ENCODE assay signal across 8 cellular contexts in the genomic region with DNA sequence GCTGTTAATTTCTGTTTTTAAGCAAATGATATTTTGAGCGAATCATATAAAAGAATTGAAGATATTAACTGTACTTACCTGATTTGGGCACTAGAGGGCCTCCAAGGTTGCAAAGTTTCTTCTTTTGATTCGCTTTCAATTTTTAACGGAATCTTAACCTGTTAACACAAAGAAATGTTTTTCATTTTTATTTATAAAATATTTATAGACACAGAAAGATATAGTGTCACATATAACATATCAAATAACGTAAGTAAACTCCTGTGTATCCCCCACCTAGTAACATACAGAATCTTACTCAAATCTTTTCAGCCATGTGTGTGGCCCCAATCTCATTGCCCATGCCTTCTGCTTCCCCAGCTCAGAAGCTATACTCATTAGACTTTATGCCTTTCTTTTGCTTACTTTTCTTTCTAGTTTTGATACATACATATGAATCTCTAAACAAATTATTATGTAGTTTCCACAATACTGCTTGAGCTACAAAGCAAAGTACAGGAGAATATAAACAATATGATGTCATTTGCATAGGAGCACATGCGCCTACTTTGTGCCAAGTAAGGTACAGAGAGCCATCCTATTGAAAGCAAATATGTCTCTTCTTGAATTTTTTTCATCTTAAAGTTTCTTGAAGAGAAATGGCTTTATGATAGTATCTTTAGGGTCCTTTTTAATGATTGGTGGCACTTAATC. TPM values are rescaled to one million over a fixed set of nuclear protein-coding genes. Genes with fewer than 3 reads are reported as not detected.
DNase-seq lines count a peak whose midpoint lies in the region; ATAC-seq and TF ChIP-seq lines count a peak whose summit lies in the region.

No MANE protein-coding gene starts in this region.

- H3K4me2 ChIP-seq in neural cell (ENCODE audit: low read length), result no peak overlapping the region

- H3K36me3 ChIP-seq in BJ (ENCODE audit: control insufficient read depth, insufficient read depth, low read length) (no peaks in the 10 kb centered on the region), neural cell (ENCODE audit: insufficient read depth, low read length) (no peaks in the 10 kb centered on the region)

- H3K27ac ChIP-seq in RWPE1 (no peak overlapping the region), neural cell (ENCODE audit: low read length) (no peak overlapping the region)

- no peak for TF ChIP-seq EP300 in neural cell (conservative IDR thresholded peaks at IDR 0.05; ENCODE audit: poor library complexity, severe bottlenecking)

- ATAC-seq in HG03378 (IDR thresholded peaks at IDR 0.05; ENCODE audit: unreplicated experiment) (peak; percentile 38), HG03196 (IDR thresholded peaks at IDR 0.05; ENCODE audit: unreplicated experiment) (no peak), HG03097 (IDR thresholded peaks at IDR 0.05; ENCODE audit: low FRiP score, unreplicated experiment) (no peak)

- DNase-seq in BJ (ENCODE audit: low read depth), result no peak
- peak; percentile 63 for DNase-seq in GM12865 (ENCODE audit: low read depth)
- DNase-seq in RWPE1 (ENCODE audit: low spot score), result no peak
- DNase-seq in dermis microvascular lymphatic vessel endothelial cell (ENCODE audit: low read depth in 2 of 2), result peak; percentile 14 to 32

- TF ChIP-seq RAD21 in neural cell (conservative IDR thresholded peaks at IDR 0.05), result peak; percentile 81

- no peaks in the 10 kb centered on the region for H3K9me3 ChIP-seq in neural cell (ENCODE audit: low read length)

- TF ChIP-seq CTCF in BJ (IDR thresholded peaks at IDR 0.05; ENCODE audit: insufficient read depth, low read depth, low read length) (peak; percentile 66), GM12865 (IDR thresholded peaks at IDR 0.05; ENCODE audit: insufficient read depth, low read depth, low read length, missing control alignments) (peak; percentile 63), RWPE1 (conservative IDR thresholded peaks at IDR 0.05; ENCODE audit: low read depth) (peak; percentile 86), neural cell (IDR thresholded peaks at IDR 0.05; ENCODE audit: poor library complexity, severe bottlenecking) (peak; percentile 79)

- no peaks in the 10 kb centered on the region for H3F3A ChIP-seq in neural cell (ENCODE audit: insufficient read depth, low read length, poor library complexity, severe bottlenecking)

- H3K27me3 ChIP-seq in BJ (ENCODE audit: control insufficient read depth, insufficient read depth, low read length) (no peaks in the 10 kb centered on the region), neural cell (ENCODE audit: insufficient read depth, low read depth, low read length) (no peaks in the 10 kb centered on the region)

- CTCF ChIA-PET in BJ (lab: Yijun Ruan, JAX), result interaction anchor here (0.7 to 2.0 kb wide), 4 partner anchors 10 to 1020 kb away, joined by 3 to 9 read pairs (median 8); no protein-coding TSS in a partner anchor
- CTCF ChIA-PET in RWPE1 (lab: Yijun Ruan, JAX), result interaction anchor here (0.6 to 1.3 kb wide), 5 partner anchors 42 to 1018 kb away, joined by 3 to 6 read pairs (median 4); no protein-coding TSS in a partner anchor

- H3K9ac ChIP-seq in neural cell (ENCODE audit: low read length), result no peak overlapping the region

- H3K4me3 ChIP-seq in BJ (ENCODE audit: low read depth, low read length), result no peak overlapping the region
- peak overlapping the region; percentile 29; the same call in 1 of the 2 replicates for H3K4me3 ChIP-seq in GM12865 (ENCODE audit: low read depth, low read length)
- H3K4me3 ChIP-seq in neural cell (ENCODE audit: low read length), result no peak overlapping the region

- H3K79me2 ChIP-seq in neural cell (replicated peaks; ENCODE audit: insufficient read depth, low read length), result no peaks in the 10 kb centered on the region

- POLR2A ChIA-PET in BJ (lab: Charles Lee) (no interaction called here), RWPE1 (lab: Yijun Ruan, JAX; ENCODE audit: low non-redundant PET) (no interaction called here)

- H3K9me2 ChIP-seq in neural cell (ENCODE audit: insufficient read depth, low read length), result no peaks in the 10 kb centered on the region

- H2AFZ ChIP-seq in neural cell (ENCODE audit: low read depth, low read length), result no peak overlapping the region

- H4K20me1 ChIP-seq in neural cell (ENCODE audit: insufficient read depth), result no peaks in the 10 kb centered on the region

TF ChIP-seq in neural cell, 6 proteins besides CTCF, POLR2A, EP300 and RAD21:
- peak; percentile 84 for TF ChIP-seq SMC3 (conservative IDR thresholded peaks at IDR 0.05; ENCODE audit: poor library complexity)
- no peak for TF ChIP-seq POLR2AphosphoS5 (IDR thresholded peaks at IDR 0.05)

RNA-seq across cellular contexts. Expression of gene ZPBP, which starts 49.5 kb away (rescaled TPM):
- polyA plus RNA-seq in BJ (2011; rRNA removed), result not detected in 2 replicates
- not detected in 2 replicates for polyA minus RNA-seq in BJ (2011; rRNA and poly(A)+ RNA removed)
- not detected in 2 replicates for total RNA-seq in dermis microvascular lymphatic vessel endothelial cell
- not detected in 2 replicates for polyA plus RNA-seq in neural cell
- not detected in 2 replicates for polyA minus RNA-seq in neural cell

Comparison
In these comparisons a context has a peak if more than half of its experiments do, and no peak if none do; other contexts are left out.
1. DNase-seq: peak in GM12865 (single experiment) and dermis microvascular lymphatic vessel endothelial cell (2 of 2); none in BJ (single experiment) and RWPE1 (single experiment).
2. Peak in every context shown above with its lines, with median percentiles within 50 percentile points of each other: CTCF ChIP-seq.